In the genomic region with DNA sequence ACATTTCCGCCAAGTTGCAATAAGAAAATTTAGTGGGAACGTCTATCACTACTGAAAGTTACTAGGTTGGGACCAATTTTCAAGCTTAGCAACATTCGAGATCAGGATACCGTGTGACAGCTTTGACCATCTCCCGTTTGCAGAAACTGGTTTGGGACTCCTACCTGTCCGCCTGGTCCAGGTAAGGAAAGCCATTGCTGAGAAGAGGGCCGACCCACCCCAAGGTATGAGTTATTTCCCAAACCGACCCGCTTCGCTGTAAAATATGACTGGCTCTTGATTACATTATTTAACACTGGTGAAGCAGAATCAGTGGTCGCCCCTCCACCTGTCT, we compare ENCODE assay signal across 8 cellular contexts. TPM values are rescaled to one million over a fixed set of nuclear protein-coding genes. Genes with fewer than 3 reads are reported as not detected.
DNase-seq lines count a peak whose midpoint lies in the region; ATAC-seq, FAIRE-seq and TF ChIP-seq lines count a peak whose summit lies in the region.

No MANE protein-coding gene starts in this region.

- no peaks in the 10 kb centered on the region for H3K27me3 Mint-ChIP-seq in astrocyte (ENCODE audit: low read depth, unreplicated experiment)

- peaks cover 11% of the 10 kb centered on the region for H3K79me2 ChIP-seq in astrocyte (ENCODE audit: insufficient read depth, low read length)

- peak overlapping the region; percentile 74 for H2AFZ ChIP-seq in astrocyte (ENCODE audit: low read depth, low read length)

- H3K4me1 ChIP-seq in heart right ventricle (peaks cover 3 to 30% (median 18%) of the 10 kb centered on the region in 9 donors), astrocyte (ENCODE audit: insufficient read depth, low read length) (peaks cover 10% of the 10 kb centered on the region), lung (ENCODE audit: control insufficient read depth in 2 of 2, insufficient read depth in 2 of 2, low read length in 2 of 2) (peaks cover 0 to 4% of the 10 kb centered on the region in 2 donors), upper lobe of right lung (peaks cover 15% of the 10 kb centered on the region)

- ATAC-seq in heart right ventricle (peak in 3 of 8 donors; percentile 2 to 3 (median 3)), left cardiac atrium (no peak), lung (ENCODE audit: insufficient read depth, low FRiP score) (peak; percentile 4), upper lobe of right lung (peak; percentile 24)

- peak overlapping the region in 9 of 10 donors; percentile 52 to 95 (median 94) for H3K27ac ChIP-seq in heart right ventricle
- peak overlapping the region; percentile 93 for H3K27ac ChIP-seq in astrocyte (ENCODE audit: low read depth, low read length)
- peak overlapping the region; percentile 63 to 97 for H3K27ac ChIP-seq in lung (ENCODE audit: low read depth in 1 of 2, low read length in 1 of 2)
- H3K27ac ChIP-seq in upper lobe of right lung, result peak overlapping the region; percentile 95

- peak in 1 of 9 donors; percentile 3 for TF ChIP-seq CTCF in heart right ventricle (IDR thresholded peaks at IDR 0.05)
- no peak for TF ChIP-seq CTCF in astrocyte (IDR thresholded peaks at IDR 0.05; ENCODE audit: insufficient read depth, low read depth, low read length)
- no peak for TF ChIP-seq CTCF in lung (IDR thresholded peaks at IDR 0.05; ENCODE audit: control extremely low read depth, extremely low read depth)
- TF ChIP-seq CTCF in upper lobe of right lung (IDR thresholded peaks at IDR 0.05), result no peak

- intact Hi-C loops in heart right ventricle (cut with DNase I), result loop anchor here in 3 of 10 donors (2.0 to 5.0 kb wide), 2 partner anchors 56 to 58 kb away; partner anchors contain the start of gene KRAS (in 3 of the 3)
- intact Hi-C loops in left cardiac atrium (cut with DNase I), result no loop called here
- intact Hi-C loops in upper lobe of right lung (cut with DNase I), result no loop called here

- peak overlapping the region; percentile 97 for H3K4me3 Mint-ChIP-seq in astrocyte (ENCODE audit: unreplicated experiment)

- H3K27me3 ChIP-seq in heart right ventricle (no peaks in the 10 kb centered on the region), astrocyte (ENCODE audit: insufficient read depth, low read length) (no peaks in the 10 kb centered on the region), lung (ENCODE audit: control insufficient read depth, insufficient read depth) (no peaks in the 10 kb centered on the region), upper lobe of right lung (no peaks in the 10 kb centered on the region)

- H3K9me3 ChIP-seq in heart right ventricle (no peaks in the 10 kb centered on the region), astrocyte (ENCODE audit: insufficient read depth, low read depth, low read length) (no peaks in the 10 kb centered on the region), lung (ENCODE audit: control insufficient read depth in 2 of 2, insufficient read depth in 1 of 2, low read length in 1 of 2) (no peaks in the 10 kb centered on the region), upper lobe of right lung (no peaks in the 10 kb centered on the region)

- H3K36me3 Mint-ChIP-seq in astrocyte (ENCODE audit: low read depth, unreplicated experiment), result peaks cover 2% of the 10 kb centered on the region

- H3K36me3 ChIP-seq in heart right ventricle (peaks cover 0 to 9% (median 0%) of the 10 kb centered on the region in 9 donors), astrocyte (ENCODE audit: insufficient read depth, low read length) (no peaks in the 10 kb centered on the region), lung (ENCODE audit: control insufficient read depth in 2 of 2, insufficient read depth in 2 of 2, low read length in 2 of 2) (peaks cover 0 to 2% of the 10 kb centered on the region in 2 donors), upper lobe of right lung (no peaks in the 10 kb centered on the region)

- H3K27ac Mint-ChIP-seq in astrocyte (ENCODE audit: unreplicated experiment), result peak overlapping the region; percentile 97

- peak overlapping the region; percentile 93 for H3K9ac ChIP-seq in astrocyte (ENCODE audit: low read length)

- H3K4me1 Mint-ChIP-seq in astrocyte (ENCODE audit: low read depth, unreplicated experiment), result peaks cover 8% of the 10 kb centered on the region

- H3K4me3 ChIP-seq in heart right ventricle (peak overlapping the region; percentile 43 to 84 (median 68)), astrocyte (ENCODE audit: insufficient read depth, low read depth, low read length) (peak overlapping the region; percentile 83), lung (peak overlapping the region; percentile 70), upper lobe of right lung (peak overlapping the region; percentile 67)

- no peak for FAIRE-seq in astrocyte (lab: Jason Lieb, UNC)

- peak overlapping the region; percentile 88 for H3K4me2 ChIP-seq in astrocyte (ENCODE audit: low read length)

- no peaks in the 10 kb centered on the region for H4K20me1 ChIP-seq in astrocyte (ENCODE audit: insufficient read depth, low read length)

- DNase-seq in heart right ventricle (no peak), left cardiac atrium (no peak), astrocyte (ENCODE audit: low read depth) (no peak), lung (ENCODE audit: low spot score) (no peak), upper lobe of right lung (no peak), AG08395 (ENCODE audit: low spot score) (no peak), NCI-H146 (lab: John Stamatoyannopoulos, UW) (no peak)
- DNase-seq in NK-92 treated with Interleukin-12 subunit alpha and Interleukin-12 subunit beta, amount 100 ng/mL, for 24 hours (lab: John Stamatoyannopoulos, UW), result no peak

- H3K9me3 Mint-ChIP-seq in astrocyte (ENCODE audit: unreplicated experiment), result no peaks in the 10 kb centered on the region

- 11% methylated on average over 11 of the region's 11 CpGs for WGBS in heart right ventricle, 2 donors
- 8 to 10% methylated on average over 11 of the region's 11 CpGs for WGBS in lung, 2 donors

RNA-seq across cellular contexts. Expression of gene DNAI7, which starts 0.3 kb away (rescaled TPM):
- 1 to 10 TPM in 4 of 10 donors, under 1 TPM in 6; 0.47 to 1.8 (median 0.86) TPM for total RNA-seq in heart right ventricle
- under 1 TPM; 0.04 to 0.15 TPM for polyA plus RNA-seq in heart right ventricle
- 1 to 10 TPM in 1 of 2 donors, under 1 TPM in 1; 0.94 to 1.3 TPM for total RNA-seq in left cardiac atrium
- total RNA-seq in astrocyte, result 0.23 TPM in 1 of 2 replicates, not detected in the other
- total RNA-seq in lung, result 10 to 100 TPM in 1 of 2 donors, 1 to 10 TPM in 1; 9.0 to 11.9 TPM
- polyA plus RNA-seq in lung, result 1 to 10 TPM; 2.0 to 2.5 TPM
- total RNA-seq in upper lobe of right lung, result 0.49 TPM

RNA-seq across cellular contexts. Expression of gene ETFRF1, which starts 0.3 kb away (rescaled TPM):
- 10 to 100 TPM; 44.2 to 67.6 (median 52.2) TPM for total RNA-seq in heart right ventricle
- 10 to 100 TPM; 28.1 to 37.2 TPM for polyA plus RNA-seq in heart right ventricle
- 10 to 100 TPM; 41.0 to 45.0 TPM for total RNA-seq in left cardiac atrium
- 6.7 and 9.2 TPM in 2 replicates for total RNA-seq in astrocyte
- total RNA-seq in lung, result 10 to 100 TPM; 14.9 to 35.8 TPM
- polyA plus RNA-seq in lung, result 10 to 100 TPM; 12.2 to 35.7 TPM
- total RNA-seq in upper lobe of right lung, result 21.9 TPM

RNA-seq across cellular contexts. Expression of gene KRAS, which starts 56.0 kb away (rescaled TPM):
- total RNA-seq in heart right ventricle (10 to 100 TPM in 8 of 10 donors, 1 to 10 TPM in 2; 8.4 to 14.1 (median 11.7) TPM), left cardiac atrium (10 to 100 TPM; 12.3 to 14.9 TPM), astrocyte (32.3 and 40.3 TPM in 2 replicates), lung (10 to 100 TPM; 22.1 to 30.4 TPM), upper lobe of right lung (26.7 TPM)
- polyA plus RNA-seq in heart right ventricle (1 to 10 TPM; 3.4 to 7.1 TPM), lung (10 to 100 TPM in 1 of 2 donors, 1 to 10 TPM in 1; 9.8 to 14.2 TPM)

Comparison
In these comparisons a context has a peak if more than half of its experiments do, and no peak if none do; other contexts are left out.
1. ATAC-seq: peak in lung (single experiment) and upper lobe of right lung (single experiment); none in left cardiac atrium (0 of 2).
2. Peak in every context shown above with its lines, with median percentiles within 50 percentile points of each other: H3K27ac ChIP-seq and H3K4me3 ChIP-seq.